ENCODE assay signal across 8 cellular contexts in genomic region chr6:156777866-156778614, GRCh38. TPM values are rescaled to one million over a fixed set of nuclear protein-coding genes. Genes with fewer than 3 reads are reported as not detected.
DNase-seq lines count a peak whose midpoint lies in the region; ATAC-seq and TF ChIP-seq lines count a peak whose summit lies in the region.

No MANE protein-coding gene starts in this region.

- peak overlapping the region; percentile 96 for H3K27ac Mint-ChIP-seq in activated CD8-positive, alpha-beta T cell treated with anti-CD3 and anti-CD28 coated beads, Interleukin-2, amount 10 ng/mL, durations not matched to agents 7 days and 5 days
- peak overlapping the region; percentile 81 for H3K27ac Mint-ChIP-seq in endothelial cell (ENCODE audit: unreplicated experiment)

- H3K36me3 ChIP-seq in HCT116 (ENCODE audit: control insufficient read depth in 1 of 2, insufficient read depth in 2 of 2, low read length in 2 of 2) = no peaks in the 10 kb centered on the region

- H3K9me3 Mint-ChIP-seq in activated CD8-positive, alpha-beta T cell treated with anti-CD3 and anti-CD28 coated beads, Interleukin-2, amount 10 ng/mL, durations not matched to agents 7 days and 5 days (ENCODE audit: insufficient read depth) = no peaks in the 10 kb centered on the region
- no peaks in the 10 kb centered on the region for H3K9me3 Mint-ChIP-seq in endothelial cell (ENCODE audit: unreplicated experiment)

- peaks cover 5% of the 10 kb centered on the region; the same call in 1 of the 2 replicates for H4K20me1 ChIP-seq in HCT116 (ENCODE audit: insufficient read depth)

- H3K36me3 Mint-ChIP-seq in activated CD8-positive, alpha-beta T cell treated with anti-CD3 and anti-CD28 coated beads, Interleukin-2, amount 10 ng/mL, durations not matched to agents 7 days and 5 days (ENCODE audit: low read depth) = peaks cover 6% of the 10 kb centered on the region
- H3K36me3 Mint-ChIP-seq in endothelial cell (ENCODE audit: low read depth, unreplicated experiment) = peaks cover 12% of the 10 kb centered on the region

- peak overlapping the region; percentile 95 for H3K27ac ChIP-seq in HCT116 (ENCODE audit: low read depth, low read length)

- DNase-seq in G401 (ENCODE audit: low spot score) = peak; percentile 36
- no peak for DNase-seq in HCT116 (ENCODE audit: low read depth, low spot score)
- peak; percentile 43 for DNase-seq in NCI-H2029 (lab: John Stamatoyannopoulos, UW)
- DNase-seq in activated CD8-positive, alpha-beta T cell treated with anti-CD3 and anti-CD28 coated beads, Interleukin-2, amount 10 ng/mL, durations not matched to agents 7 days and 5 days = peak; percentile 66
- peak; percentile 56 for DNase-seq in endothelial cell (ENCODE audit: low spot score)
- DNase-seq in mucosa of gallbladder (ENCODE audit: low spot score) = peak; percentile 33
- peak; percentile 69 for DNase-seq in stimulated activated CD8-positive, alpha-beta memory T cell treated with anti-CD3 and anti-CD28 coated beads, Interleukin-4, amount 100 ng/mL, for 48 hours

- CTCF ChIA-PET in HCT116 (lab: Charles Lee) = no interaction called here
- CTCF ChIA-PET in activated CD8-positive, alpha-beta T cell treated with anti-CD3 and anti-CD28 coated beads, Interleukin-2, amount 10 ng/mL, durations not matched to agents 7 days and 5 days (lab: Charles Lee) = interaction anchor here (1.5 kb wide), 1 partner anchor 92 kb away, joined by 3 read pairs; no protein-coding TSS in a partner anchor

- in situ Hi-C loops in G401 (cut with HindIII; ENCODE audit: low sequenced_read_pairs) = no loop called here

- ATAC-seq in HCT116 (peak; percentile 40), HG03108 (IDR thresholded peaks at IDR 0.05; ENCODE audit: unreplicated experiment) (no peak)
- peak; percentile 21 for ATAC-seq in activated CD8-positive, alpha-beta T cell treated with anti-CD3 and anti-CD28 coated beads, Interleukin-2, amount 10 ng/mL, durations not matched to agents 7 days and 5 days

- no TSS peak for BruUV-seq in HCT116 (replicated peaks; lab: Mats Ljungman, UMichigan)

- TF ChIP-seq RAD21 in HCT116 (IDR thresholded peaks at IDR 0.05; ENCODE audit: low read depth) = no peak

- RAD21 ChIA-PET in HCT116 (lab: Charles Lee; ENCODE audit: low non-redundant PET in 1 of 2, low total read pairs in 2 of 2, uncharacterized antibody in 2 of 2, unreplicated experiment in 2 of 2) = no interaction called here

- TF ChIP-seq POLR2A in HCT116 (IDR thresholded peaks at IDR 0.05; ENCODE audit: borderline replicate concordance, extremely low read depth, insufficient read depth, insufficient read length) = peak; percentile 27

- no peak overlapping the region for H2AFZ ChIP-seq in HCT116 (ENCODE audit: low read depth, low read length, poor library complexity, severe bottlenecking)

- H3K4me1 ChIP-seq in HCT116 (ENCODE audit: control insufficient read depth in 1 of 2, insufficient read depth in 2 of 2, low read length in 2 of 2) = peaks cover 27 to 40% of the 10 kb centered on the region in 2 experiments

- H3K4me1 Mint-ChIP-seq in activated CD8-positive, alpha-beta T cell treated with anti-CD3 and anti-CD28 coated beads, Interleukin-2, amount 10 ng/mL, durations not matched to agents 7 days and 5 days (ENCODE audit: low read depth) = peaks cover 34% of the 10 kb centered on the region
- peaks cover 26% of the 10 kb centered on the region for H3K4me1 Mint-ChIP-seq in endothelial cell (ENCODE audit: unreplicated experiment)

- POLR2A ChIA-PET in HCT116 (lab: Charles Lee) = no interaction called here
- POLR2A ChIA-PET in activated CD8-positive, alpha-beta T cell treated with anti-CD3 and anti-CD28 coated beads, Interleukin-2, amount 10 ng/mL, durations not matched to agents 7 days and 5 days (lab: Charles Lee) = interaction anchor here (0.6 to 3.6 kb wide), 9 partner anchors 8 to 243 kb away, joined by 3 to 31 read pairs (median 3); no protein-coding TSS in a partner anchor

- H3K9me3 ChIP-seq in HCT116 (ENCODE audit: control insufficient read depth in 1 of 2, insufficient read depth in 1 of 2, low read depth in 1 of 2, low read length in 2 of 2) = no peaks in the 10 kb centered on the region

- no peaks in the 10 kb centered on the region for H3K27me3 Mint-ChIP-seq in activated CD8-positive, alpha-beta T cell treated with anti-CD3 and anti-CD28 coated beads, Interleukin-2, amount 10 ng/mL, durations not matched to agents 7 days and 5 days (ENCODE audit: low read depth)
- peaks cover 19% of the 10 kb centered on the region for H3K27me3 Mint-ChIP-seq in endothelial cell (ENCODE audit: unreplicated experiment)

- H3K4me3 Mint-ChIP-seq in activated CD8-positive, alpha-beta T cell treated with anti-CD3 and anti-CD28 coated beads, Interleukin-2, amount 10 ng/mL, durations not matched to agents 7 days and 5 days = peak overlapping the region; percentile 82
- peak overlapping the region; percentile 96 for H3K4me3 Mint-ChIP-seq in endothelial cell (ENCODE audit: unreplicated experiment)

- H3K79me2 ChIP-seq in HCT116 (ENCODE audit: insufficient read depth, low read length) = peaks cover 37% of the 10 kb centered on the region

- H3K9me2 ChIP-seq in HCT116 (ENCODE audit: insufficient read depth) = no peaks in the 10 kb centered on the region

- peak overlapping the region; percentile 84 for H3K9ac ChIP-seq in HCT116 (ENCODE audit: low read length)

- peak overlapping the region; percentile 97 for H3K4me2 ChIP-seq in HCT116 (ENCODE audit: low read length)

- TF ChIP-seq CTCF in HCT116 (IDR thresholded peaks at IDR 0.05 in 2 of 3, conservative IDR thresholded peaks at IDR 0.05 in 1 of 3; ENCODE audit: borderline replicate concordance in 1 of 3, insufficient read depth in 1 of 3, low read depth in 2 of 3, low read length in 2 of 3) (no peak), endothelial cell (IDR thresholded peaks at IDR 0.05; ENCODE audit: unreplicated experiment) (no peak)

- H3K4me3 ChIP-seq in HCT116 (replicated peaks in 1 of 2; ENCODE audit: low read depth in 1 of 2, low read length in 2 of 2) = peak overlapping the region; percentile 70 to 77

- intact Hi-C loops in HCT116 (cut with micrococcal nuclease) = loop anchor here (1.0 to 5.0 kb wide), 4 partner anchors 56 to 404 kb away; no protein-coding TSS in a partner anchor

- no peaks in the 10 kb centered on the region for H3K27me3 ChIP-seq in HCT116 (ENCODE audit: insufficient read depth, low read length)

TF ChIP-seq in HCT116, 20 proteins besides CTCF, POLR2A, EP300 and RAD21:
- TF ChIP-seq JUND (IDR thresholded peaks at IDR 0.05) (no peak), ZFX (IDR thresholded peaks at IDR 0.05) (peak; percentile 84), POLR2AphosphoS5 (IDR thresholded peaks at IDR 0.05; ENCODE audit: low read depth, low read length) (peak; percentile 33; the same call in 1 of the 2 replicates), FOSL1 (IDR thresholded peaks at IDR 0.05; ENCODE audit: low read depth) (no peak), ATF3 (IDR thresholded peaks at IDR 0.05) (no peak), SIN3A (IDR thresholded peaks at IDR 0.05; ENCODE audit: low read depth) (no peak), CBX3 (IDR thresholded peaks at IDR 0.05; ENCODE audit: low read depth) (no peak), EZH2phosphoT487 (IDR thresholded peaks at IDR 0.05; ENCODE audit: borderline replicate concordance) (no peak), YY1 (IDR thresholded peaks at IDR 0.05; ENCODE audit: extremely low read depth, insufficient replicate concordance, low read depth, low read length) (peak; percentile 3)
- TF ChIP-seq, protein P1, sequence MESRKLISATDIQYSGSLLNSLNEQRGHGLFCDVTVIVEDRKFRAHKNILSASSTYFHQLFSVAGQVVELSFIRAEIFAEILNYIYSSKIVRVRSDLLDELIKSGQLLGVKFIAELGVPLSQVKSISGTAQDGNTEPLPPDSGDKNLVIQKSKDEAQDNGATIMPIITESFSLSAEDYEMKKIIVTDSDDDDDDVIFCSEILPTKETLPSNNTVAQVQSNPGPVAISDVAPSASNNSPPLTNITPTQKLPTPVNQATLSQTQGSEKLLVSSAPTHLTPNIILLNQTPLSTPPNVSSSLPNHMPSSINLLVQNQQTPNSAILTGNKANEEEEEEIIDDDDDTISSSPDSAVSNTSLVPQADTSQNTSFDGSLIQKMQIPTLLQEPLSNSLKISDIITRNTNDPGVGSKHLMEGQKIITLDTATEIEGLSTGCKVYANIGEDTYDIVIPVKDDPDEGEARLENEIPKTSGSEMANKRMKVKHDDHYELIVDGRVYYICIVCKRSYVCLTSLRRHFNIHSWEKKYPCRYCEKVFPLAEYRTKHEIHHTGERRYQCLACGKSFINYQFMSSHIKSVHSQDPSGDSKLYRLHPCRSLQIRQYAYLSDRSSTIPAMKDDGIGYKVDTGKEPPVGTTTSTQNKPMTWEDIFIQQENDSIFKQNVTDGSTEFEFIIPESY (IDR thresholded peaks at IDR 0.05; ENCODE audit: extremely low read depth, insufficient replicate concordance, low read length) = no peak

RNA-seq across cellular contexts. Expression of gene ARID1B, which starts 0.9 kb away (rescaled TPM):
- total RNA-seq in G401 (2014; rRNA removed; shearing (Covaris generic)) = 15.0 and 24.3 TPM in 2 replicates
- total RNA-seq in HCT116 (2021; ENCODE audit: unreplicated experiment) = 35.6 TPM
- polyA plus RNA-seq in HCT116 (2012) = 16.4 and 17.5 TPM in 2 replicates
- total RNA-seq in activated CD8-positive, alpha-beta T cell treated with anti-CD3 and anti-CD28 coated beads, Interleukin-2, amount 10 ng/mL, durations not matched to agents 7 days and 5 days = 10 to 100 TPM; 60.9 to 62.4 TPM
- 104 TPM for total RNA-seq in endothelial cell (ENCODE audit: unreplicated experiment)
- total RNA-seq in mucosa of gallbladder = 101 TPM
